Comparison of ENCODE assay signal across 19 cellular contexts in the genomic region with DNA sequence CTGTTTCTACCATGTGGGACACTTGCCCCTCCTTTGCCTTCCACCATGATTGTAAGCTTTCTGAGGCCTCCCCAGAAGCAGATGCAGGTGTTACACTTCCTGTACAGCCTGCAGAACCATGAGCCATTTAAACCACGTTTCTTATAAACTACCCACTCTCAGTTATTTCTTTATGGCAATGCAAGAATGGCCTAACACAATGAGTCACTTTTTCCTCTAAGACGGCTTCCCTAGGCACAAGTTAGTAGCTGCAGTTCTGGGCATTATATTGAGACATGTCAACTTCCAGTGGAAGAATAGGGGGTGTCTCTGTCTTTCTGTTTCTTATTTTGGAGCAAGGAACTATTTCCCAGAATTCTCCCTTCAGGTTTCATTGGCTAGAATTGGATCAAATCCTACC. TPM values are rescaled to one million over a fixed set of nuclear protein-coding genes. Genes with fewer than 3 reads are reported as not detected.
"Had no signal": no experiment of that assay in that cellular context is flagged by ENCODE, and none has a peak within 500 bp of the region (broad histone marks: within the 10 kb centered on the region; RNA-seq: fewer than 3 reads in every experiment).

No MANE protein-coding gene starts in this region.

- DNase-seq: activated CD4-positive, alpha-beta T cell treated with anti-CD3 and anti-CD28 coated beads for 4 hours; activated CD8-positive, alpha-beta memory T cell treated with anti-CD3 and anti-CD28 coated beads, Interleukin-2, amount 50 U/mL, for 48 hours; activated gamma-delta T cell treated with Interleukin-2 at 50 U/mL for 16 hours; activated T-cell treated with anti-CD3 and anti-CD28 coated beads, Interleukin-2, amount 50 U/mL, for 72 hours; anterior cingulate cortex; dorsolateral prefrontal cortex; kidney glomerular epithelial cell; mesendoderm; nucleus accumbens; stimulated activated CD4-positive, alpha-beta T cell treated with anti-CD3 and anti-CD28 coated beads, Interleukin-15, amount 100 ng/mL, for 24 hours; stimulated activated CD4-positive, alpha-beta T cell treated with anti-CD3 and anti-CD28 coated beads, Interleukin-4, amount 100 ng/mL, for 1 hour; stimulated activated naive CD4-positive, alpha-beta T cell treated with Interleukin-2 at 50 U/mL for 16 hours; trophoblast cell had no signal

- ATAC-seq: activated T-cell treated with anti-CD3 and anti-CD28 coated beads, Interleukin-2, amount 50 U/mL, for 72 hours; foreskin keratinocyte; WTC11 had no signal

- H3K27ac Mint-ChIP-seq: activated naive CD8-positive, alpha-beta T cell; nephron; WTC11 had no signal

- H3K4me1 Mint-ChIP-seq: nephron, WTC11 had no signal

- H3K4me3 Mint-ChIP-seq: activated naive CD8-positive, alpha-beta T cell; activated T-cell treated with anti-CD3 and anti-CD28 coated beads, Interleukin-2, amount 50 U/mL, for 72 hours; nephron; WTC11 had no signal

- H3K27me3 Mint-ChIP-seq: activated naive CD8-positive, alpha-beta T cell had no signal

- H3K36me3 Mint-ChIP-seq: activated naive CD8-positive, alpha-beta T cell; WTC11 had no signal

RNA-seq across cellular contexts. Expression of a gene that starts 32.9 kb away (rescaled TPM):
- total RNA-seq: chondrocyte; foreskin keratinocyte; T-helper 1 cell treated with Interleukin-12 subunit alpha and Interleukin-12 subunit beta and Interleukin-4 antibody, amounts not matched to agents 30 ng/mL and 1 ng/mL, for 36 hours; WTC11 had no signal
